Comparison of ENCODE assay signal across 8 cellular contexts in genomic region chr6:52399511-52400315, GRCh38. TPM values are rescaled to one million over a fixed set of nuclear protein-coding genes. Genes with fewer than 3 reads are reported as not detected.
A peak's percentile ranks its signal among the peaks of the same experiment; 100 is the strongest.
DNase-seq lines count a peak whose midpoint lies in the region; ATAC-seq and TF ChIP-seq lines count a peak whose summit lies in the region.

No MANE protein-coding gene starts in this region.

- 0 out of 2 replicates have a peak overlapping the region, but pooled peaks have one; percentile 2 for H3K4me2 ChIP-seq in OCI-LY3 (ENCODE audit: low read length)

- H3K4me1 Mint-ChIP-seq in stimulated activated effector memory CD8-positive, alpha-beta T cell treated with anti-CD3 and anti-CD28 coated beads, Interleukin-12 subunit alpha, Interleukin-12 subunit beta, amount 100 ng/mL, for 72 hours, result peaks cover 57% of the 10 kb centered on the region

- peaks cover 8% of the 10 kb centered on the region for H3K36me3 Mint-ChIP-seq in stimulated activated effector memory CD8-positive, alpha-beta T cell treated with anti-CD3 and anti-CD28 coated beads, Interleukin-12 subunit alpha, Interleukin-12 subunit beta, amount 100 ng/mL, for 72 hours

- peak; percentile 52 for ATAC-seq in stimulated activated effector memory CD8-positive, alpha-beta T cell treated with anti-CD3 and anti-CD28 coated beads, Interleukin-12 subunit alpha, Interleukin-12 subunit beta, amount 100 ng/mL, for 72 hours
- ATAC-seq in GM21619 (IDR thresholded peaks at IDR 0.05; ENCODE audit: unreplicated experiment), result no peak

- H4K20me1 ChIP-seq in OCI-LY3 (ENCODE audit: insufficient read depth, low read length), result peaks cover 6% of the 10 kb centered on the region; the same call in 1 of the 2 replicates

- H3K4me3 Mint-ChIP-seq in stimulated activated effector memory CD8-positive, alpha-beta T cell treated with anti-CD3 and anti-CD28 coated beads, Interleukin-12 subunit alpha, Interleukin-12 subunit beta, amount 100 ng/mL, for 72 hours, result no peak overlapping the region

- peaks cover 6% of the 10 kb centered on the region for H3K9me3 Mint-ChIP-seq in stimulated activated effector memory CD8-positive, alpha-beta T cell treated with anti-CD3 and anti-CD28 coated beads, Interleukin-12 subunit alpha, Interleukin-12 subunit beta, amount 100 ng/mL, for 72 hours

- TF ChIP-seq CTCF in AG04449 (IDR thresholded peaks at IDR 0.05; ENCODE audit: insufficient read depth, low read length, missing control alignments), result peak; percentile 76
- peak; percentile 98 for TF ChIP-seq CTCF in OCI-LY3 (IDR thresholded peaks at IDR 0.05; ENCODE audit: low read depth, low read length)

- CTCF ChIA-PET in AG04449 (lab: Yijun Ruan, JAX), result interaction anchor here (0.6 to 13.9 kb wide), 28 partner anchors 9 to 272 kb away, joined by 3 to 299 read pairs (median 6); partner anchors contain the start of genes EFHC1, MCM3 and PAQR8

- no peak overlapping the region for H3K4me3 ChIP-seq in AG04449 (ENCODE audit: low read depth, low read length)
- H3K4me3 ChIP-seq in OCI-LY3 (ENCODE audit: low read length), result no peak overlapping the region

- H3K27me3 ChIP-seq in OCI-LY3 (ENCODE audit: low read depth, low read length), result 0 out of 2 replicates have a peak, but pooled peaks cover 4% of the 10 kb centered on the region

- no peaks in the 10 kb centered on the region for H3K9me3 ChIP-seq in OCI-LY3 (ENCODE audit: insufficient read depth, low read length)

- H3K4me1 ChIP-seq in OCI-LY3 (ENCODE audit: low read length), result peaks cover 36% of the 10 kb centered on the region

- H3K36me3 ChIP-seq in OCI-LY3 (replicated peaks; ENCODE audit: low read depth, low read length), result peaks cover 23% of the 10 kb centered on the region

- POLR2A ChIA-PET in AG04449 (lab: Yijun Ruan, JAX), result no interaction called here

- no peak overlapping the region for H3K27ac ChIP-seq in OCI-LY3 (ENCODE audit: low read length)
- H3K27ac ChIP-seq in angular gyrus (ENCODE audit: low read depth, low read length), result peak overlapping the region; percentile 32

- H3K9ac ChIP-seq in OCI-LY3 (ENCODE audit: low read length), result no peak overlapping the region

- DNase-seq in AG04449 (ENCODE audit: low read depth, low spot score) (no peak), GM03348 (ENCODE audit: low spot score) (peak; percentile 74), HT-29 (ENCODE audit: low spot score) (peak; percentile 80), hepatic stellate cell (ENCODE audit: low spot score) (peak; percentile 47)
- DNase-seq in stimulated activated effector memory CD8-positive, alpha-beta T cell treated with anti-CD3 and anti-CD28 coated beads, Interleukin-12 subunit alpha, Interleukin-12 subunit beta, amount 100 ng/mL, for 72 hours (ENCODE audit: low spot score in 2 of 2), result peak in 1 of 2 donors; percentile 63

- no peaks in the 10 kb centered on the region for H3K79me2 ChIP-seq in OCI-LY3 (ENCODE audit: low read length)

- H2AFZ ChIP-seq in OCI-LY3 (ENCODE audit: low read depth, low read length), result no peak overlapping the region

- H3K27ac Mint-ChIP-seq in stimulated activated effector memory CD8-positive, alpha-beta T cell treated with anti-CD3 and anti-CD28 coated beads, Interleukin-12 subunit alpha, Interleukin-12 subunit beta, amount 100 ng/mL, for 72 hours, result no peak overlapping the region

RNA-seq across cellular contexts. Expression of gene EFHC1, which starts 20.4 kb away (rescaled TPM):
- 9.1 and 9.4 TPM in 2 replicates for total RNA-seq in HT-29 (2014; rRNA removed; shearing (Covaris generic))

RNA-seq across cellular contexts. Expression of gene PAQR8, which starts 37.8 kb away (rescaled TPM):
- total RNA-seq in HT-29 (2014; rRNA removed; shearing (Covaris generic)), result 0.89 and 1.3 TPM in 2 replicates
